In the genomic region with DNA sequence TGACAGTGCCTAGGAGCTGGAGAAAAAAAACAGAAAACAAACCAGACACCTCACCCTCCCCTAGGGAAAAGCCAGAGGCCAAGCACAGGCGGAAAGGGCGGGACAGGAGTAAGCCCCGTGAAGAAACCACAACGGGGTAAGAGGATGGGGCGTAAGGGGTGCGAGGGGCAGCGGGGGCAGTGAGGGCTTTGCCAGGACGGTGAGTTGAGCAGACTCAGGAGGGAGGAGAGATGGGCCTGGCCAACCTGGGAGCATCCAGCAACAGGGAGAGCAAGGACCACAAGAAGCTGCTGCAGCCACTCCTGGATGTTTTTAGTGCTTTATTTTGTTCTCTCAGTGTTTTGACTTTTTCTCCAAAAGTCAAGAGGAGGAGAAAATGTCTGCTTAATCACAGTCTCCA, we compare ENCODE assay signal across 17 cellular contexts.
DNase-seq lines count a peak whose midpoint lies in the region; ATAC-seq and TF ChIP-seq lines count a peak whose summit lies in the region.
"Had no signal": no experiment of that assay in that cellular context is flagged by ENCODE, and none has a peak within 500 bp of the region (broad histone marks: within the 10 kb centered on the region; RNA-seq: fewer than 3 reads in every experiment).

No MANE protein-coding gene starts in this region.

- intact Hi-C loops in posterior vena cava (cut with DNase I) = no loop called here

- peaks cover 49% of the 10 kb centered on the region for H3K4me1 ChIP-seq in BLaER1
- H3K4me1 ChIP-seq: HAP-1 had no signal

- H3K4me3 Mint-ChIP-seq in chondrocyte (ENCODE audit: unreplicated experiment) = no peak overlapping the region
- H3K4me3 Mint-ChIP-seq: CD4-positive, alpha-beta memory T cell had no signal

- no peaks in the 10 kb centered on the region for H4K20me1 ChIP-seq in BLaER1

- H3K27me3 ChIP-seq in BLaER1 = no peaks in the 10 kb centered on the region

- no peaks in the 10 kb centered on the region for H3K4me1 Mint-ChIP-seq in chondrocyte (ENCODE audit: low read depth)
- H3K4me1 Mint-ChIP-seq: CD4-positive, alpha-beta memory T cell had no signal

- H3K4me3 ChIP-seq in BLaER1 = no peak overlapping the region
- H3K4me3 ChIP-seq: HAP-1 had no signal

- no peak overlapping the region for H3K27ac ChIP-seq in BLaER1
- H3K27ac ChIP-seq: C4-2B had no signal

- ATAC-seq in GM19395 (IDR thresholded peaks at IDR 0.05; ENCODE audit: unreplicated experiment) (no peak), HG02763 (IDR thresholded peaks at IDR 0.05; ENCODE audit: unreplicated experiment) (no peak)

- H3K27me3 Mint-ChIP-seq in chondrocyte (ENCODE audit: low read depth) = no peaks in the 10 kb centered on the region
- H3K27me3 Mint-ChIP-seq: CD4-positive, alpha-beta memory T cell had no signal

- H3K9me3 ChIP-seq in BLaER1 = peaks cover 19% of the 10 kb centered on the region
- H3K9me3 ChIP-seq: HAP-1 had no signal

- no peak for TF ChIP-seq CTCF in chondrocyte (IDR thresholded peaks at IDR 0.05)

- peaks cover 2% of the 10 kb centered on the region for H3K36me3 Mint-ChIP-seq in chondrocyte (ENCODE audit: low read depth)
- H3K36me3 Mint-ChIP-seq: CD4-positive, alpha-beta memory T cell had no signal

- no peak overlapping the region for H3K27ac Mint-ChIP-seq in chondrocyte (ENCODE audit: unreplicated experiment)
- H3K27ac Mint-ChIP-seq: CD4-positive, alpha-beta memory T cell had no signal

- H3K36me3 ChIP-seq in BLaER1 = no peaks in the 10 kb centered on the region
- H3K36me3 ChIP-seq: HAP-1 had no signal

- H3K9ac ChIP-seq in BLaER1 = no peak overlapping the region

- H3K4me2 ChIP-seq in BLaER1 = peak overlapping the region; percentile 96

- DNase-seq in activated CD8-positive, alpha-beta memory T cell treated with anti-CD3 and anti-CD28 coated beads for 24 hours = peak; percentile 17
- no peak for DNase-seq in activated CD8-positive, alpha-beta memory T cell treated with anti-CD3 and anti-CD28 coated beads, Interleukin-2, amount 50 U/mL, for 48 hours
- peak; percentile 59 for DNase-seq in chondrocyte (ENCODE audit: low spot score)
- DNase-seq in posterior vena cava (ENCODE audit: low spot score) = peak; percentile 54
- DNase-seq in HuH-7 (ENCODE audit: low spot score) = no peak
- DNase-seq: 8988T; CD4-positive, alpha-beta memory T cell; DMS153; DMS79 treated with DMSO at 0.1 percent for 48 hours; EL; GOT3; IMR-90 had no signal

- H3K9me3 Mint-ChIP-seq in chondrocyte (ENCODE audit: low read depth) = peaks cover 29% of the 10 kb centered on the region

Comparison
In these comparisons a context has a peak if more than half of its experiments do, and no peak if none do; other contexts are left out.
1. DNase-seq: peak in activated CD8-positive, alpha-beta memory T cell treated with anti-CD3 and anti-CD28 coated beads for 24 hours (single experiment), chondrocyte (single experiment) and posterior vena cava (single experiment); none in activated CD8-positive, alpha-beta memory T cell treated with anti-CD3 and anti-CD28 coated beads, Interleukin-2, amount 50 U/mL, for 48 hours (single experiment) and HuH-7 (single experiment).